In genomic region chr4:153234923-153235322, GRCh38 we compare ENCODE assay signal across 1 cellular context.
TF ChIP-seq lines count a peak whose summit lies in the region.

No MANE protein-coding gene starts in this region.

TF ChIP-seq in A549, 52 proteins besides CTCF, POLR2A, EP300 and RAD21 (continued from another document):
- TF ChIP-seq TP53 (CRISPR knock-in tag; IDR thresholded peaks at IDR 0.05): no peak
- TF ChIP-seq JUN (IDR thresholded peaks at IDR 0.05): no peak
- TF ChIP-seq ELK1 (IDR thresholded peaks at IDR 0.05; ENCODE audit: low read depth, low read length): no peak
- no peak for TF ChIP-seq GATA3 (IDR thresholded peaks at IDR 0.05; ENCODE audit: borderline replicate concordance)
- no peak for TF ChIP-seq HES2 (IDR thresholded peaks at IDR 0.05)
- no peak for TF ChIP-seq HOXB5 (CRISPR knock-in tag; IDR thresholded peaks at IDR 0.05)
- TF ChIP-seq MAZ (IDR thresholded peaks at IDR 0.05; ENCODE audit: borderline replicate concordance, low read depth, low read length): no peak
